In the genomic region with DNA sequence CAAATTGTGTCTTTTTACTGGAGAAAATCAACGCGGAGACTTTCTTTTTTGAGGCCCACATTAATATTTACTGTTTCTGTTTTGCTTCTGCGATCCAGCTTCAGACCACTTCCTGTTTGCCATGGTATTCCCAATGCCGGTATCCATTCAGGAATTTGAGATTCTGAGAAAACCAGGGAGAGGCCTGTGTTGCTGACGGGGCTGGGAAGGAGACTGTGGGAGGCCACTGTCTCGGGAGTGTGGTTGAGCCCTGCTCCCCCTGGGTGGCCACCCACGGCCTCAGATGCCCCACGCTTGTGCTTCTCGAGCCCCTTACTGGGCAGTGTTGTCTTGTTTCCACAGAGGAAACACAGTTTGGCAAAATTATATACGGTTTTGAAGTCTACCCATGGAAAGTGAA, we compare ENCODE assay signal across 2 cellular contexts.
TF ChIP-seq lines count a peak whose summit lies in the region.

No MANE protein-coding gene starts in this region.

TF ChIP-seq in GM23338, 12 proteins besides CTCF, POLR2A, EP300 and RAD21 (continued from another document):
- no peak for TF ChIP-seq STAT1 (IDR thresholded peaks at IDR 0.05; ENCODE audit: unreplicated experiment)
- no peak for TF ChIP-seq EZH2phosphoT487 (IDR thresholded peaks at IDR 0.05; ENCODE audit: unreplicated experiment)

TF ChIP-seq in SK-N-SH, 30 proteins besides CTCF, POLR2A, EP300 and RAD21:
- no peak for TF ChIP-seq MEF2A (IDR thresholded peaks at IDR 0.05; ENCODE audit: borderline replicate concordance, low read depth)
- TF ChIP-seq, protein P1, sequence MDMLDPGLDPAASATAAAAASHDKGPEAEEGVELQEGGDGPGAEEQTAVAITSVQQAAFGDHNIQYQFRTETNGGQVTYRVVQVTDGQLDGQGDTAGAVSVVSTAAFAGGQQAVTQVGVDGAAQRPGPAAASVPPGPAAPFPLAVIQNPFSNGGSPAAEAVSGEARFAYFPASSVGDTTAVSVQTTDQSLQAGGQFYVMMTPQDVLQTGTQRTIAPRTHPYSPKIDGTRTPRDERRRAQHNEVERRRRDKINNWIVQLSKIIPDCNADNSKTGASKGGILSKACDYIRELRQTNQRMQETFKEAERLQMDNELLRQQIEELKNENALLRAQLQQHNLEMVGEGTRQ (IDR thresholded peaks at IDR 0.05; ENCODE audit: borderline replicate concordance, low read depth, low read length) = no peak
- TF ChIP-seq POLR2AphosphoS5 (IDR thresholded peaks at IDR 0.05; ENCODE audit: low read depth, low read length) = no peak
- TF ChIP-seq GABPA (IDR thresholded peaks at IDR 0.05; ENCODE audit: low read depth) = no peak
- TF ChIP-seq FOSL2 (IDR thresholded peaks at IDR 0.05; ENCODE audit: borderline replicate concordance, low read depth) = no peak
- TF ChIP-seq TEAD4 (IDR thresholded peaks at IDR 0.05; ENCODE audit: borderline replicate concordance, insufficient read depth) = no peak
- TF ChIP-seq ELF1 (IDR thresholded peaks at IDR 0.05) = no peak
- TF ChIP-seq, protein P2, sequence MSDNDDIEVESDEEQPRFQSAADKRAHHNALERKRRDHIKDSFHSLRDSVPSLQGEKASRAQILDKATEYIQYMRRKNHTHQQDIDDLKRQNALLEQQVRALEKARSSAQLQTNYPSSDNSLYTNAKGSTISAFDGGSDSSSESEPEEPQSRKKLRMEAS (IDR thresholded peaks at IDR 0.05; ENCODE audit: low read depth) = no peak
- TF ChIP-seq NFIC (IDR thresholded peaks at IDR 0.05; ENCODE audit: borderline replicate concordance) = no peak
- no peak for TF ChIP-seq FOXM1 (IDR thresholded peaks at IDR 0.05; ENCODE audit: low read depth)
- TF ChIP-seq RXRA (IDR thresholded peaks at IDR 0.05; ENCODE audit: borderline replicate concordance, low read depth) = no peak
- no peak for TF ChIP-seq FOXJ3 (CRISPR knock-in tag; IDR thresholded peaks at IDR 0.05)
- TF ChIP-seq, protein P3, sequence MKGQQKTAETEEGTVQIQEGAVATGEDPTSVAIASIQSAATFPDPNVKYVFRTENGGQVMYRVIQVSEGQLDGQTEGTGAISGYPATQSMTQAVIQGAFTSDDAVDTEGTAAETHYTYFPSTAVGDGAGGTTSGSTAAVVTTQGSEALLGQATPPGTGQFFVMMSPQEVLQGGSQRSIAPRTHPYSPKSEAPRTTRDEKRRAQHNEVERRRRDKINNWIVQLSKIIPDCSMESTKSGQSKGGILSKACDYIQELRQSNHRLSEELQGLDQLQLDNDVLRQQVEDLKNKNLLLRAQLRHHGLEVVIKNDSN (IDR thresholded peaks at IDR 0.05; ENCODE audit: borderline replicate concordance, low read depth) = no peak
- TF ChIP-seq CHD2 (IDR thresholded peaks at IDR 0.05; ENCODE audit: low read length, partially characterized antibody) = no peak
